In the genomic region with DNA sequence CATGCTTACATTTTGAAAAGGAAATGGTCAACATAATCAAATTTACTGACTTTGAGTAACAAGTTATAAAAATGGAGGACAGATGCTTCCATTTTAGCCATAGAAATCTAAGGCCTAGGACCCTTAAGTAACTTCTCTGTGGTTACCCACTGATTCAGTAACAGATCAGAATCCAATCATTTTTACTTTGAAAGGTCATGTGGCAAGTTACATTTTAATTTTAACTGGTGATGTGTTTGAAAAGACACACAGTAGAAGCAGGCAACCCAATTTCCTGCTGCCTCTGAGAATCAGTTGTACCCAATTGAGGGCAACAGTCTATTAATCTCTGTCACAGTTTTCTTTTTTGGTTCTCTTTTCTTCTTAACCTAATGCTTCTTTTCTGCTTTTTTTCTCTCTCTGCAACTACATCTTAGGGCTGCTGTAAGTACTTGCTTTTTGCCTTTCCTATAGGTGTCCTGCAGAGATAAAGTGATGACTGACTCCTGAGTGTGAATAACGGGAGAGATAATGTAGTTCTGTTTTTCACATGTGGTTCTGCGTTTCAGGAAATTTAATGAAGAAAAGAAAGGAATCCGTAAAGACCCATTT, we compare ENCODE assay signal across 29 cellular contexts. TPM values are rescaled to one million over a fixed set of nuclear protein-coding genes. Genes with fewer than 3 reads are reported as not detected.
DNase-seq lines count a peak whose midpoint lies in the region; ATAC-seq and TF ChIP-seq lines count a peak whose summit lies in the region.
"Had no signal": no experiment of that assay in that cellular context is flagged by ENCODE, and none has a peak within 500 bp of the region (broad histone marks: within the 10 kb centered on the region; RNA-seq: fewer than 3 reads in every experiment).

No MANE protein-coding gene starts in this region.

- peaks cover 25% of the 10 kb centered on the region for H3K36me3 Mint-ChIP-seq in activated CD4-positive, alpha-beta T cell treated with anti-CD3 and anti-CD28 coated beads for 36 hours (ENCODE audit: low read depth)
- peaks cover 25% of the 10 kb centered on the region for H3K36me3 Mint-ChIP-seq in activated CD8-positive, alpha-beta T cell treated with anti-CD3 and anti-CD28 coated beads for 36 hours (ENCODE audit: low read depth)
- H3K36me3 Mint-ChIP-seq in type B pancreatic cell (peaks cover 13% of the 10 kb centered on the region), nephron progenitor cell (ENCODE audit: low read depth) (peaks cover 28% of the 10 kb centered on the region)

- no peak overlapping the region for H3K4me2 ChIP-seq in mesenchymal stem cell (ENCODE audit: low read length, poor library complexity, severe bottlenecking)

- H3K4ac ChIP-seq in mesenchymal stem cell (ENCODE audit: low read depth in 1 of 2, low read length in 2 of 2), result no peak overlapping the region

- H3K79me1 ChIP-seq in mesenchymal stem cell (replicated peaks; ENCODE audit: low read length, poor library complexity, severe bottlenecking), result peaks cover 13% of the 10 kb centered on the region

- peak overlapping the region; percentile 6 for H3K27ac ChIP-seq in mesenchymal stem cell (ENCODE audit: low read length, poor library complexity, severe bottlenecking)
- H3K27ac ChIP-seq: heart right ventricle, thyroid gland had no signal

- peaks cover 1% of the 10 kb centered on the region for H3K4me1 ChIP-seq in mesenchymal stem cell (ENCODE audit: control insufficient read depth, insufficient read depth, low read depth, low read length)

- no peak overlapping the region for H2BK120ac ChIP-seq in mesenchymal stem cell (ENCODE audit: low read depth, low read length)

- no peak overlapping the region for H2BK5ac ChIP-seq in mesenchymal stem cell (ENCODE audit: low read depth, low read length, poor library complexity, severe bottlenecking)

- no peak for ATAC-seq in activated CD4-positive, alpha-beta T cell treated with anti-CD3 and anti-CD28 coated beads for 36 hours
- no peak for ATAC-seq in activated CD8-positive, alpha-beta T cell treated with anti-CD3 and anti-CD28 coated beads for 36 hours
- ATAC-seq: activated T-cell treated with anti-CD3 and anti-CD28 coated beads, Interleukin-2, amount 50 U/mL, for 4 hours; effector memory CD8-positive, alpha-beta T cell; heart right ventricle had no signal

- no peak overlapping the region for H4K8ac ChIP-seq in mesenchymal stem cell (ENCODE audit: low read length)

- H2AFZ ChIP-seq in mesenchymal stem cell (ENCODE audit: low read depth, low read length), result no peak overlapping the region

- H3K4me1 Mint-ChIP-seq in activated CD4-positive, alpha-beta T cell treated with anti-CD3 and anti-CD28 coated beads for 36 hours, result peaks cover 26% of the 10 kb centered on the region
- H3K4me1 Mint-ChIP-seq in activated CD8-positive, alpha-beta T cell treated with anti-CD3 and anti-CD28 coated beads for 36 hours (ENCODE audit: low read depth), result peaks cover 12% of the 10 kb centered on the region
- peaks cover 23% of the 10 kb centered on the region for H3K4me1 Mint-ChIP-seq in type B pancreatic cell (ENCODE audit: unreplicated experiment)
- H3K4me1 Mint-ChIP-seq in nephron progenitor cell, result peaks cover 28% of the 10 kb centered on the region

- H3K27me3 ChIP-seq in mesenchymal stem cell (ENCODE audit: control insufficient read depth in 1 of 2, insufficient read depth in 1 of 2, low read length in 2 of 2), result no peaks in the 10 kb centered on the region
- H3K27me3 ChIP-seq: heart right ventricle, thyroid gland had no signal

- H3K14ac ChIP-seq in mesenchymal stem cell (ENCODE audit: low read length in 2 of 2), result no peak overlapping the region

- H3K9me3 ChIP-seq in mesenchymal stem cell (ENCODE audit: control insufficient read depth, low read length), result no peaks in the 10 kb centered on the region
- H3K9me3 ChIP-seq: HAP-1, heart right ventricle, thyroid gland had no signal

- WGBS in mesenchymal stem cell, result 88% methylated on average over 1 of the region's 3 CpGs

- intact Hi-C loops in activated CD4-positive, alpha-beta T cell treated with anti-CD3 and anti-CD28 coated beads for 36 hours (cut with DNase I, micrococcal nuclease), result loop anchor here in 1 of 2 experiments (10.0 kb wide), 3 partner anchors 714 to 1324 kb away; a partner anchor contains a TSS
- intact Hi-C loops in activated CD8-positive, alpha-beta T cell treated with anti-CD3 and anti-CD28 coated beads for 36 hours (cut with micrococcal nuclease), result no loop called here

- no peak overlapping the region for H3K9ac ChIP-seq in mesenchymal stem cell (ENCODE audit: low read length)

- H2AK5ac ChIP-seq in mesenchymal stem cell (ENCODE audit: low read length, severe bottlenecking), result no peak overlapping the region

- TF ChIP-seq CTCF in activated CD8-positive, alpha-beta T cell treated with anti-CD3 and anti-CD28 coated beads for 36 hours (IDR thresholded peaks at IDR 0.05), result no peak
- TF ChIP-seq CTCF in type B pancreatic cell (conservative IDR thresholded peaks at IDR 0.05), result no peak
- TF ChIP-seq CTCF in nephron progenitor cell (IDR thresholded peaks at IDR 0.05), result no peak

- POLR2A ChIA-PET in activated CD4-positive, alpha-beta T cell treated with anti-CD3 and anti-CD28 coated beads for 36 hours (lab: Charles Lee), result interaction anchor here (0.8 to 1.1 kb wide), 2 partner anchors 11 to 84 kb away, joined by 3 read pairs; no protein-coding TSS in a partner anchor
- POLR2A ChIA-PET in activated CD8-positive, alpha-beta T cell treated with anti-CD3 and anti-CD28 coated beads for 36 hours (lab: Charles Lee), result interaction anchor here (1.0 kb wide), 1 partner anchor 17 kb away, joined by 3 read pairs; no protein-coding TSS in a partner anchor

- no peak overlapping the region for H4K91ac ChIP-seq in mesenchymal stem cell (ENCODE audit: low read length)

- no peak for DNase-seq in activated CD4-positive, alpha-beta T cell treated with anti-CD3 and anti-CD28 coated beads for 36 hours
- DNase-seq in activated CD4-positive, alpha-beta T cell treated with anti-CD3 and anti-CD28 coated beads for 1 hour, result no peak
- peak; percentile 58 for DNase-seq in Jurkat, Clone E6-1 (ENCODE audit: low read depth, low spot score)
- DNase-seq in activated CD8-positive, alpha-beta T cell treated with anti-CD3 and anti-CD28 coated beads for 36 hours, result no peak
- DNase-seq in mesenchymal stem cell (no peak), type B pancreatic cell (ENCODE audit: extremely low spot score, unreplicated experiment) (no peak), nephron progenitor cell (no peak), GDM1 (lab: John Stamatoyannopoulos, UW) (no peak)
- DNase-seq: activated CD4-positive, alpha-beta T cell treated with anti-CD3 and anti-CD28 coated beads for 4 hours; activated T-cell treated with anti-CD3 and anti-CD28 coated beads, Interleukin-2, amount 50 U/mL, for 4 hours; AML-193; caudate nucleus; DMS153; effector memory CD8-positive, alpha-beta T cell; foreskin fibroblast; heart right ventricle; NCI-H1048; NCI-H1694; NCI-H446 treated with DMSO at 0.1 percent for 48 hours; NCI-H82; stimulated activated CD4-positive, alpha-beta T cell treated with anti-CD3 and anti-CD28 coated beads, Interleukin-4, amount 100 ng/mL, for 1 hour; thyroid gland had no signal

- no peaks in the 10 kb centered on the region for H3K27me3 Mint-ChIP-seq in activated CD4-positive, alpha-beta T cell treated with anti-CD3 and anti-CD28 coated beads for 36 hours
- no peaks in the 10 kb centered on the region for H3K27me3 Mint-ChIP-seq in activated CD8-positive, alpha-beta T cell treated with anti-CD3 and anti-CD28 coated beads for 36 hours
- H3K27me3 Mint-ChIP-seq in type B pancreatic cell (no peaks in the 10 kb centered on the region), nephron progenitor cell (ENCODE audit: low read depth, poor library complexity) (peaks cover 4% of the 10 kb centered on the region)
- H3K27me3 Mint-ChIP-seq: effector memory CD8-positive, alpha-beta T cell had no signal

- no peak overlapping the region for H3K4me3 ChIP-seq in Jurkat, Clone E6-1 (ENCODE audit: low read length)
- H3K4me3 ChIP-seq in mesenchymal stem cell (ENCODE audit: insufficient read depth in 1 of 2, low read depth in 1 of 2, low read length in 2 of 2), result no peak overlapping the region
- H3K4me3 ChIP-seq: HAP-1, heart right ventricle, thyroid gland had no signal

- no peak overlapping the region for H3K23ac ChIP-seq in mesenchymal stem cell (ENCODE audit: low read length in 2 of 2)

- H3K9me3 Mint-ChIP-seq in activated CD4-positive, alpha-beta T cell treated with anti-CD3 and anti-CD28 coated beads for 36 hours (ENCODE audit: low read depth), result no peaks in the 10 kb centered on the region
- H3K9me3 Mint-ChIP-seq in activated CD8-positive, alpha-beta T cell treated with anti-CD3 and anti-CD28 coated beads for 36 hours, result no peaks in the 10 kb centered on the region
- H3K9me3 Mint-ChIP-seq in type B pancreatic cell (no peaks in the 10 kb centered on the region), nephron progenitor cell (no peaks in the 10 kb centered on the region)
- H3K9me3 Mint-ChIP-seq: activated T-cell treated with anti-CD3 and anti-CD28 coated beads, Interleukin-2, amount 50 U/mL, for 4 hours; effector memory CD8-positive, alpha-beta T cell; mesothelial cell of epicardium had no signal

- no peak overlapping the region for H3K18ac ChIP-seq in mesenchymal stem cell (ENCODE audit: low read depth in 1 of 2, low read length in 2 of 2)

- H3K36me3 ChIP-seq in mesenchymal stem cell (ENCODE audit: control insufficient read depth in 1 of 2, insufficient read depth in 2 of 2, low read depth in 1 of 2, low read length in 2 of 2), result peaks cover 7 to 13% of the 10 kb centered on the region in 2 experiments
- H3K36me3 ChIP-seq: thyroid gland had no signal

- peak overlapping the region; percentile 38 for H3K27ac Mint-ChIP-seq in activated CD4-positive, alpha-beta T cell treated with anti-CD3 and anti-CD28 coated beads for 36 hours
- H3K27ac Mint-ChIP-seq in activated CD8-positive, alpha-beta T cell treated with anti-CD3 and anti-CD28 coated beads for 36 hours, result peak overlapping the region; percentile 4
- no peak overlapping the region for H3K27ac Mint-ChIP-seq in type B pancreatic cell
- H3K27ac Mint-ChIP-seq in nephron progenitor cell, result no peak overlapping the region
- H3K27ac Mint-ChIP-seq: effector memory CD8-positive, alpha-beta T cell; mesothelial cell of epicardium had no signal

- CTCF ChIA-PET in activated CD4-positive, alpha-beta T cell treated with anti-CD3 and anti-CD28 coated beads for 36 hours (lab: Charles Lee), result interaction anchor here (1.3 kb wide), 1 partner anchor 11 kb away, joined by 3 read pairs; no protein-coding TSS in a partner anchor
- CTCF ChIA-PET in activated CD8-positive, alpha-beta T cell treated with anti-CD3 and anti-CD28 coated beads for 36 hours (lab: Charles Lee), result interaction anchor here (2.9 kb wide), 1 partner anchor 10 kb away, joined by 17 read pairs; a partner anchor contains a TSS

- H2BK15ac ChIP-seq in mesenchymal stem cell (ENCODE audit: low read depth, poor library complexity, severe bottlenecking), result no peak overlapping the region

- no peak overlapping the region for H2BK12ac ChIP-seq in mesenchymal stem cell (ENCODE audit: low read length in 2 of 2)

- no peak overlapping the region for H3K4me3 Mint-ChIP-seq in activated CD4-positive, alpha-beta T cell treated with anti-CD3 and anti-CD28 coated beads for 36 hours
- H3K4me3 Mint-ChIP-seq in activated CD8-positive, alpha-beta T cell treated with anti-CD3 and anti-CD28 coated beads for 36 hours, result no peak overlapping the region
- H3K4me3 Mint-ChIP-seq in type B pancreatic cell, result no peak overlapping the region
- H3K4me3 Mint-ChIP-seq in nephron progenitor cell, result no peak overlapping the region
- H3K4me3 Mint-ChIP-seq: effector memory CD8-positive, alpha-beta T cell; mesothelial cell of epicardium had no signal

RNA-seq across cellular contexts. Expression of a gene that starts 3.3 kb away (rescaled TPM):
- 10 to 100 TPM; 27.4 to 31.1 TPM for total RNA-seq in activated CD4-positive, alpha-beta T cell treated with anti-CD3 and anti-CD28 coated beads for 36 hours
- polyA plus RNA-seq in Jurkat, Clone E6-1 (2012; ENCODE audit: insufficient read depth, insufficient read length), result 38.5 TPM
- 10 to 100 TPM; 29.9 to 30.2 TPM for total RNA-seq in activated CD8-positive, alpha-beta T cell treated with anti-CD3 and anti-CD28 coated beads for 36 hours
- 6.7 TPM for polyA plus RNA-seq in mesenchymal stem cell (2013, experiment 1 of 2)
- 7.0 TPM for polyA plus RNA-seq in mesenchymal stem cell (2013, experiment 2 of 2)
- total RNA-seq in type B pancreatic cell (ENCODE audit: low replicate concordance), result 15.0 and 23.2 TPM in 2 replicates

RNA-seq across cellular contexts. Expression of a gene that starts 3.7 kb away (rescaled TPM):
- total RNA-seq in activated CD4-positive, alpha-beta T cell treated with anti-CD3 and anti-CD28 coated beads for 36 hours, result 1,000 to 10,000 TPM; 4,227 to 4,959 TPM
- 5,228 TPM for polyA plus RNA-seq in Jurkat, Clone E6-1 (2012; ENCODE audit: insufficient read depth, insufficient read length)
- total RNA-seq in activated CD8-positive, alpha-beta T cell treated with anti-CD3 and anti-CD28 coated beads for 36 hours, result 1,000 to 10,000 TPM; 5,254 to 5,310 TPM
- 2,488 TPM for polyA plus RNA-seq in mesenchymal stem cell (2013, experiment 1 of 2)
- polyA plus RNA-seq in mesenchymal stem cell (2013, experiment 2 of 2), result 2,592 TPM
- total RNA-seq in type B pancreatic cell (ENCODE audit: low replicate concordance), result 2,930 and 3,234 TPM in 2 replicates

RNA-seq across cellular contexts. Expression of a gene that starts 10.8 kb away (rescaled TPM):
- 10 to 100 TPM; 25.7 to 30.1 TPM for total RNA-seq in activated CD4-positive, alpha-beta T cell treated with anti-CD3 and anti-CD28 coated beads for 36 hours
- 60.2 TPM for polyA plus RNA-seq in Jurkat, Clone E6-1 (2012; ENCODE audit: insufficient read depth, insufficient read length)
- total RNA-seq in activated CD8-positive, alpha-beta T cell treated with anti-CD3 and anti-CD28 coated beads for 36 hours, result 10 to 100 TPM; 27.7 to 31.4 TPM
- polyA plus RNA-seq in mesenchymal stem cell (2013, experiment 1 of 2), result 18.0 TPM
- 18.2 TPM for polyA plus RNA-seq in mesenchymal stem cell (2013, experiment 2 of 2)
- total RNA-seq in type B pancreatic cell (ENCODE audit: low replicate concordance), result 25.3 and 27.8 TPM in 2 replicates

RNA-seq across cellular contexts. Expression of a gene that starts 57.4 kb away (rescaled TPM):
- not detected for total RNA-seq in activated CD4-positive, alpha-beta T cell treated with anti-CD3 and anti-CD28 coated beads for 36 hours
- polyA plus RNA-seq in Jurkat, Clone E6-1 (2012; ENCODE audit: insufficient read depth, insufficient read length), result not detected
- not detected for total RNA-seq in activated CD8-positive, alpha-beta T cell treated with anti-CD3 and anti-CD28 coated beads for 36 hours
- 1.5 TPM for polyA plus RNA-seq in mesenchymal stem cell (2013, experiment 1 of 2)
- polyA plus RNA-seq in mesenchymal stem cell (2013, experiment 2 of 2), result 1.2 TPM
- 1.4 TPM in 1 of 2 replicates, not detected in the other for total RNA-seq in type B pancreatic cell (ENCODE audit: low replicate concordance)
- total RNA-seq: activated T-cell treated with anti-CD3 and anti-CD28 coated beads, Interleukin-2, amount 50 U/mL, for 4 hours; kidney epithelial cell; lower leg skin; pulmonary artery endothelial cell; thyroid gland had no signal
- polyA plus RNA-seq: adipose tissue, esophagus, heart right ventricle had no signal

Comparison
In these comparisons a context has a peak if more than half of its experiments do, and no peak if none do; other contexts are left out.
1. H3K27ac Mint-ChIP-seq: peak in activated CD4-positive, alpha-beta T cell treated with anti-CD3 and anti-CD28 coated beads for 36 hours (single experiment) and activated CD8-positive, alpha-beta T cell treated with anti-CD3 and anti-CD28 coated beads for 36 hours (single experiment); none in type B pancreatic cell (single experiment) and nephron progenitor cell (single experiment).